ENCODE assay signal across 1 cellular context in the genomic region with DNA sequence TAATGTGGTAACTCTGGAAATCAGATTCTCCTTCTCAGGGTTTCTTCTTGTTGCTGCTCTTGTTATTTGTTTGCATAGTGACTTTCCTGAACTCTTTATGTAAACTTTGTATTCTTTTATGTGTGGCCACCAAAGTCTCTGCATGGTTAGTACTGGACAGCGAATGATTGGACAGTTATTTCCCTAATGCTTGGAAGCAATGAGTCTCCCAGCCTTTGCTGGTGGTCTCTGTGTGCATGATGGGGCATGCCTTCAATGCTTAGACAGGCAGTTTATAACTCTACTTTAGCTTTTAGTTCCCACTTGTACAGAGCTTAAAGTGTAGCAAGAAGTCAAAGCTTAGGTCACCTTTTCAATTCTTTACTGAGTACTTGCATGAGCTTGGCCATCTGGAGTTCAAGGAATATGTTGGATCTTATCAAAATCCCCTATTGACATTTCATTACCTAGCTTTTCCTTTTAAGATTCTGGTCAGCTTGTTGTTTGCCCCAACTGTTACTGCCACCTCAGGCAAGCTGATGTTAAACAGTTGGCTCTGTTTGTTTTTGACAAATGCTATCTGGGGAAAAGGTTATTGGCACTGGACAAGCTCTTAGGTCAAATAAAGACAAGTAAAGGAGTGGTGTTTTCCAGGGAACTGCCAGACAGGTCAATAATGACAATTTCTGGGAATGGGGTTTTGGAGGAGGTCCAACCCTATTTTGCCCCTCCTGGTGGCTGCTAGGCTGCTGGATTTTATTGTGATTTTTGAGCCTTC.
TF ChIP-seq lines count a peak whose summit lies in the region.

No MANE protein-coding gene starts in this region.

TF ChIP-seq in HepG2, 621 proteins besides CTCF, POLR2A, EP300 and RAD21 (continued from another document and continues in another):
- TF ChIP-seq, protein P1, sequence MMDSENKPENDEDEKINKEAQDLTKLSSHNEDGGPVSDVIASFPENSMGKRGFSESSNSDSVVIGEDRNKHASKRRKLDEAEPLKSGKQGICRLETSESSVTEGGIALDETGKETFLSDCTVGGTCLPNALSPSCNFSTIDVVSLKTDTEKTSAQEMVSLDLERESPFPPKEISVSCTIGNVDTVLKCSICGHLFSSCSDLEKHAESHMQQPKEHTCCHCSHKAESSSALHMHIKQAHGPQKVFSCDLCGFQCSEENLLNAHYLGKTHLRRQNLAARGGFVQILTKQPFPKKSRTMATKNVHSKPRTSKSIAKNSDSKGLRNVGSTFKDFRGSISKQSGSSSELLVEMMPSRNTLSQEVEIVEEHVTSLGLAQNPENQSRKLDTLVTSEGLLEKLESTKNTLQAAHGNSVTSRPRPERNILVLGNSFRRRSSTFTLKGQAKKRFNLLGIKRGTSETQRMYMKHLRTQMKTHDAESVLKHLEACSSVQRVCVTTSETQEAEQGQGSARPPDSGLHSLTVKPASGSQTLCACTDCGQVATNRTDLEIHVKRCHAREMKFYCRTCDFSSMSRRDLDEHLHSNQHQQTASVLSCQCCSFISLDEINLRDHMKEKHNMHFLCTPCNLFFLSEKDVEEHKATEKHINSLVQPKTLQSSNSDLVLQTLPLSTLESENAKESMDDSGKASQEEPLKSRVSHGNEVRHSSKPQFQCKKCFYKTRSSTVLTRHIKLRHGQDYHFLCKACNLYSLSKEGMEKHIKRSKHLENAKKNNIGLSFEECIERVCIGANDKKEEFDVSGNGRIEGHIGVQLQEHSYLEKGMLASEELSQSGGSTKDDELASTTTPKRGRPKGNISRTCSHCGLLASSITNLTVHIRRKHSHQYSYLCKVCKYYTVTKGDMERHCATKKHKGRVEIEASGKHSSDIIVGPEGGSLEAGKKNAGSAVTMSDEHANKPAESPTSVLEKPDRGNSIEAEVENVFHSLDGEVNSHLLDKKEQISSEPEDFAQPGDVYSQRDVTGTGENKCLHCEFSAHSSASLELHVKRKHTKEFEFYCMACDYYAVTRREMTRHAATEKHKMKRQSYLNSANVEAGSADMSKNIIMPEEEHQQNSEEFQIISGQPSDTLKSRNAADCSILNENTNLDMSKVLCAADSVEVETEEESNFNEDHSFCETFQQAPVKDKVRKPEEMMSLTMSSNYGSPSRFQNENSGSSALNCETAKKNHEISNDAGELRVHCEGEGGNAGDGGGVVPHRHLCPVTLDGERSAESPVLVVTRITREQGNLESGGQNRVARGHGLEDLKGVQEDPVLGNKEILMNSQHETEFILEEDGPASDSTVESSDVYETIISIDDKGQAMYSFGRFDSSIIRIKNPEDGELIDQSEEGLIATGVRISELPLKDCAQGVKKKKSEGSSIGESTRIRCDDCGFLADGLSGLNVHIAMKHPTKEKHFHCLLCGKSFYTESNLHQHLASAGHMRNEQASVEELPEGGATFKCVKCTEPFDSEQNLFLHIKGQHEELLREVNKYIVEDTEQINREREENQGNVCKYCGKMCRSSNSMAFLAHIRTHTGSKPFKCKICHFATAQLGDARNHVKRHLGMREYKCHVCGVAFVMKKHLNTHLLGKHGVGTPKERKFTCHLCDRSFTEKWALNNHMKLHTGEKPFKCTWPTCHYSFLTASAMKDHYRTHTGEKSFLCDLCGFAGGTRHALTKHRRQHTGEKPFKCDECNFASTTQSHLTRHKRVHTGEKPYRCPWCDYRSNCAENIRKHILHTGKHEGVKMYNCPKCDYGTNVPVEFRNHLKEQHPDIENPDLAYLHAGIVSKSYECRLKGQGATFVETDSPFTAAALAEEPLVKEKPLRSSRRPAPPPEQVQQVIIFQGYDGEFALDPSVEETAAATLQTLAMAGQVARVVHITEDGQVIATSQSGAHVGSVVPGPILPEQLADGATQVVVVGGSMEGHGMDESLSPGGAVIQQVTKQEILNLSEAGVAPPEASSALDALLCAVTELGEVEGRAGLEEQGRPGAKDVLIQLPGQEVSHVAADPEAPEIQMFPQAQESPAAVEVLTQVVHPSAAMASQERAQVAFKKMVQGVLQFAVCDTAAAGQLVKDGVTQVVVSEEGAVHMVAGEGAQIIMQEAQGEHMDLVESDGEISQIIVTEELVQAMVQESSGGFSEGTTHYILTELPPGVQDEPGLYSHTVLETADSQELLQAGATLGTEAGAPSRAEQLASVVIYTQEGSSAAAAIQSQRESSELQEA (CRISPR knock-in tag; IDR thresholded peaks at IDR 0.05; ENCODE audit: not compliant biosample characterization) = no peak
- TF ChIP-seq NCOA5 (CRISPR knock-in tag; IDR thresholded peaks at IDR 0.05) = no peak
- no peak for TF ChIP-seq RELA (CRISPR knock-in tag; IDR thresholded peaks at IDR 0.05)
- no peak for TF ChIP-seq ZFP36L1 (CRISPR knock-in tag; IDR thresholded peaks at IDR 0.05)
- peak; percentile 57 for TF ChIP-seq ZMYM4 (CRISPR knock-in tag; IDR thresholded peaks at IDR 0.05)
- 0 out of 2 replicates have a peak, but pooled peaks have one; percentile 43 for TF ChIP-seq NR2F2 (IDR thresholded peaks at IDR 0.05; ENCODE audit: borderline replicate concordance, low read depth)
- TF ChIP-seq, protein P2, sequence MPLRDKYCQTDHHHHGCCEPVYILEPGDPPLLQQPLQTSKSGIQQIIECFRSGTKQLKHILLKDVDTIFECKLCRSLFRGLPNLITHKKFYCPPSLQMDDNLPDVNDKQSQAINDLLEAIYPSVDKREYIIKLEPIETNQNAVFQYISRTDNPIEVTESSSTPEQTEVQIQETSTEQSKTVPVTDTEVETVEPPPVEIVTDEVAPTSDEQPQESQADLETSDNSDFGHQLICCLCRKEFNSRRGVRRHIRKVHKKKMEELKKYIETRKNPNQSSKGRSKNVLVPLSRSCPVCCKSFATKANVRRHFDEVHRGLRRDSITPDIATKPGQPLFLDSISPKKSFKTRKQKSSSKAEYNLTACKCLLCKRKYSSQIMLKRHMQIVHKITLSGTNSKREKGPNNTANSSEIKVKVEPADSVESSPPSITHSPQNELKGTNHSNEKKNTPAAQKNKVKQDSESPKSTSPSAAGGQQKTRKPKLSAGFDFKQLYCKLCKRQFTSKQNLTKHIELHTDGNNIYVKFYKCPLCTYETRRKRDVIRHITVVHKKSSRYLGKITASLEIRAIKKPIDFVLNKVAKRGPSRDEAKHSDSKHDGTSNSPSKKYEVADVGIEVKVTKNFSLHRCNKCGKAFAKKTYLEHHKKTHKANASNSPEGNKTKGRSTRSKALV (CRISPR knock-in tag; IDR thresholded peaks at IDR 0.05) = no peak
- TF ChIP-seq FOXJ3 (CRISPR knock-in tag; IDR thresholded peaks at IDR 0.05; ENCODE audit: borderline replicate concordance) = no peak
- no peak for TF ChIP-seq JDP2 (CRISPR knock-in tag; IDR thresholded peaks at IDR 0.05; ENCODE audit: borderline replicate concordance)
- no peak for TF ChIP-seq MIER3 (CRISPR knock-in tag; IDR thresholded peaks at IDR 0.05; ENCODE audit: borderline replicate concordance)
- TF ChIP-seq, protein P3, sequence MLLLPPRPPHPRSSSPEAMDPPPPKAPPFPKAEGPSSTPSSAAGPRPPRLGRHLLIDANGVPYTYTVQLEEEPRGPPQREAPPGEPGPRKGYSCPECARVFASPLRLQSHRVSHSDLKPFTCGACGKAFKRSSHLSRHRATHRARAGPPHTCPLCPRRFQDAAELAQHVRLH (CRISPR knock-in tag; IDR thresholded peaks at IDR 0.05; ENCODE audit: borderline replicate concordance, low read depth) = 0 out of 2 replicates have a peak, but pooled peaks have one; percentile 30
- no peak for TF ChIP-seq JUN (CRISPR knock-in tag; IDR thresholded peaks at IDR 0.05)
- TF ChIP-seq RFX5 (IDR thresholded peaks at IDR 0.05; ENCODE audit: low read depth, low read length) = no peak
- TF ChIP-seq ZNF570 (CRISPR knock-in tag; IDR thresholded peaks at IDR 0.05; ENCODE audit: borderline replicate concordance) = no peak
- TF ChIP-seq HHEX (CRISPR knock-in tag; IDR thresholded peaks at IDR 0.05) = peak; percentile 86
- TF ChIP-seq CHCHD3 (CRISPR knock-in tag; IDR thresholded peaks at IDR 0.05) = no peak
- TF ChIP-seq, protein P4, sequence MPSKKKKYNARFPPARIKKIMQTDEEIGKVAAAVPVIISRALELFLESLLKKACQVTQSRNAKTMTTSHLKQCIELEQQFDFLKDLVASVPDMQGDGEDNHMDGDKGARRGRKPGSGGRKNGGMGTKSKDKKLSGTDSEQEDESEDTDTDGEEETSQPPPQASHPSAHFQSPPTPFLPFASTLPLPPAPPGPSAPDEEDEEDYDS (CRISPR knock-in tag; IDR thresholded peaks at IDR 0.05) = no peak
- TF ChIP-seq ZNF225 (CRISPR knock-in tag; IDR thresholded peaks at IDR 0.05) = no peak
- no peak for TF ChIP-seq NFKBIZ (CRISPR knock-in tag; IDR thresholded peaks at IDR 0.05)
- TF ChIP-seq ZNF790 (CRISPR knock-in tag; IDR thresholded peaks at IDR 0.05; ENCODE audit: borderline replicate concordance) = no peak
- no peak for TF ChIP-seq RAD51 (IDR thresholded peaks at IDR 0.05; ENCODE audit: borderline replicate concordance)
- no peak for TF ChIP-seq NFYC (CRISPR knock-in tag; IDR thresholded peaks at IDR 0.05)
- TF ChIP-seq, protein P5, sequence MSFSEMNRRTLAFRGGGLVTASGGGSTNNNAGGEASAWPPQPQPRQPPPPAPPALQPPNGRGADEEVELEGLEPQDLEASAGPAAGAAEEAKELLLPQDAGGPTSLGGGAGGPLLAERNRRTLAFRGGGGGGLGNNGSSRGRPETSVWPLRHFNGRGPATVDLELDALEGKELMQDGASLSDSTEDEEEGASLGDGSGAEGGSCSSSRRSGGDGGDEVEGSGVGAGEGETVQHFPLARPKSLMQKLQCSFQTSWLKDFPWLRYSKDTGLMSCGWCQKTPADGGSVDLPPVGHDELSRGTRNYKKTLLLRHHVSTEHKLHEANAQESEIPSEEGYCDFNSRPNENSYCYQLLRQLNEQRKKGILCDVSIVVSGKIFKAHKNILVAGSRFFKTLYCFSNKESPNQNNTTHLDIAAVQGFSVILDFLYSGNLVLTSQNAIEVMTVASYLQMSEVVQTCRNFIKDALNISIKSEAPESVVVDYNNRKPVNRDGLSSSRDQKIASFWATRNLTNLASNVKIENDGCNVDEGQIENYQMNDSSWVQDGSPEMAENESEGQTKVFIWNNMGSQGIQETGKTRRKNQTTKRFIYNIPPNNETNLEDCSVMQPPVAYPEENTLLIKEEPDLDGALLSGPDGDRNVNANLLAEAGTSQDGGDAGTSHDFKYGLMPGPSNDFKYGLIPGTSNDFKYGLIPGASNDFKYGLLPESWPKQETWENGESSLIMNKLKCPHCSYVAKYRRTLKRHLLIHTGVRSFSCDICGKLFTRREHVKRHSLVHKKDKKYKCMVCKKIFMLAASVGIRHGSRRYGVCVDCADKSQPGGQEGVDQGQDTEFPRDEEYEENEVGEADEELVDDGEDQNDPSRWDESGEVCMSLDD (CRISPR knock-in tag; IDR thresholded peaks at IDR 0.05; ENCODE audit: borderline replicate concordance) = no peak
- TF ChIP-seq HMGA1 (CRISPR knock-in tag; conservative IDR thresholded peaks at IDR 0.05) = no peak
- no peak for TF ChIP-seq NFRKB (IDR thresholded peaks at IDR 0.05)
- TF ChIP-seq FOXA3 (CRISPR knock-in tag; IDR thresholded peaks at IDR 0.05) = peak; percentile 59
- TF ChIP-seq BRD4 (CRISPR knock-in tag; IDR thresholded peaks at IDR 0.05) = no peak
- TF ChIP-seq, protein P6, sequence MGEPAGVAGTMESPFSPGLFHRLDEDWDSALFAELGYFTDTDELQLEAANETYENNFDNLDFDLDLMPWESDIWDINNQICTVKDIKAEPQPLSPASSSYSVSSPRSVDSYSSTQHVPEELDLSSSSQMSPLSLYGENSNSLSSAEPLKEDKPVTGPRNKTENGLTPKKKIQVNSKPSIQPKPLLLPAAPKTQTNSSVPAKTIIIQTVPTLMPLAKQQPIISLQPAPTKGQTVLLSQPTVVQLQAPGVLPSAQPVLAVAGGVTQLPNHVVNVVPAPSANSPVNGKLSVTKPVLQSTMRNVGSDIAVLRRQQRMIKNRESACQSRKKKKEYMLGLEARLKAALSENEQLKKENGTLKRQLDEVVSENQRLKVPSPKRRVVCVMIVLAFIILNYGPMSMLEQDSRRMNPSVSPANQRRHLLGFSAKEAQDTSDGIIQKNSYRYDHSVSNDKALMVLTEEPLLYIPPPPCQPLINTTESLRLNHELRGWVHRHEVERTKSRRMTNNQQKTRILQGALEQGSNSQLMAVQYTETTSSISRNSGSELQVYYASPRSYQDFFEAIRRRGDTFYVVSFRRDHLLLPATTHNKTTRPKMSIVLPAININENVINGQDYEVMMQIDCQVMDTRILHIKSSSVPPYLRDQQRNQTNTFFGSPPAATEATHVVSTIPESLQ (CRISPR knock-in tag; conservative IDR thresholded peaks at IDR 0.05) = no peak
- no peak for TF ChIP-seq SOX6 (IDR thresholded peaks at IDR 0.05)
- peak; percentile 58 for TF ChIP-seq SOX6 (CRISPR knock-in tag; IDR thresholded peaks at IDR 0.05)
- TF ChIP-seq CHD2 (IDR thresholded peaks at IDR 0.05; ENCODE audit: low read depth, low read length) = no peak
- no peak for TF ChIP-seq ZNF205 (CRISPR knock-in tag; IDR thresholded peaks at IDR 0.05)
- TF ChIP-seq BHLHE40 (IDR thresholded peaks at IDR 0.05; ENCODE audit: low read length) = no peak
- TF ChIP-seq ZNF251 (CRISPR knock-in tag; IDR thresholded peaks at IDR 0.05) = no peak
- TF ChIP-seq, protein P7, sequence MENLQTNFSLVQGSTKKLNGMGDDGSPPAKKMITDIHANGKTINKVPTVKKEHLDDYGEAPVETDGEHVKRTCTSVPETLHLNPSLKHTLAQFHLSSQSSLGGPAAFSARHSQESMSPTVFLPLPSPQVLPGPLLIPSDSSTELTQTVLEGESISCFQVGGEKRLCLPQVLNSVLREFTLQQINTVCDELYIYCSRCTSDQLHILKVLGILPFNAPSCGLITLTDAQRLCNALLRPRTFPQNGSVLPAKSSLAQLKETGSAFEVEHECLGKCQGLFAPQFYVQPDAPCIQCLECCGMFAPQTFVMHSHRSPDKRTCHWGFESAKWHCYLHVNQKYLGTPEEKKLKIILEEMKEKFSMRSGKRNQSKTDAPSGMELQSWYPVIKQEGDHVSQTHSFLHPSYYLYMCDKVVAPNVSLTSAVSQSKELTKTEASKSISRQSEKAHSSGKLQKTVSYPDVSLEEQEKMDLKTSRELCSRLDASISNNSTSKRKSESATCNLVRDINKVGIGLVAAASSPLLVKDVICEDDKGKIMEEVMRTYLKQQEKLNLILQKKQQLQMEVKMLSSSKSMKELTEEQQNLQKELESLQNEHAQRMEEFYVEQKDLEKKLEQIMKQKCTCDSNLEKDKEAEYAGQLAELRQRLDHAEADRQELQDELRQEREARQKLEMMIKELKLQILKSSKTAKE (CRISPR knock-in tag; IDR thresholded peaks at IDR 0.05; ENCODE audit: borderline replicate concordance) = peak; percentile 72
- TF ChIP-seq, protein P8, sequence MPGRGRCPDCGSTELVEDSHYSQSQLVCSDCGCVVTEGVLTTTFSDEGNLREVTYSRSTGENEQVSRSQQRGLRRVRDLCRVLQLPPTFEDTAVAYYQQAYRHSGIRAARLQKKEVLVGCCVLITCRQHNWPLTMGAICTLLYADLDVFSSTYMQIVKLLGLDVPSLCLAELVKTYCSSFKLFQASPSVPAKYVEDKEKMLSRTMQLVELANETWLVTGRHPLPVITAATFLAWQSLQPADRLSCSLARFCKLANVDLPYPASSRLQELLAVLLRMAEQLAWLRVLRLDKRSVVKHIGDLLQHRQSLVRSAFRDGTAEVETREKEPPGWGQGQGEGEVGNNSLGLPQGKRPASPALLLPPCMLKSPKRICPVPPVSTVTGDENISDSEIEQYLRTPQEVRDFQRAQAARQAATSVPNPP (CRISPR knock-in tag; IDR thresholded peaks at IDR 0.05) = no peak
- TF ChIP-seq CEBPB (IDR thresholded peaks at IDR 0.05; ENCODE audit: borderline replicate concordance, low read depth, low read length) = no peak
- TF ChIP-seq GFI1 (CRISPR knock-in tag; IDR thresholded peaks at IDR 0.05; ENCODE audit: borderline replicate concordance) = no peak
- TF ChIP-seq, protein P9, sequence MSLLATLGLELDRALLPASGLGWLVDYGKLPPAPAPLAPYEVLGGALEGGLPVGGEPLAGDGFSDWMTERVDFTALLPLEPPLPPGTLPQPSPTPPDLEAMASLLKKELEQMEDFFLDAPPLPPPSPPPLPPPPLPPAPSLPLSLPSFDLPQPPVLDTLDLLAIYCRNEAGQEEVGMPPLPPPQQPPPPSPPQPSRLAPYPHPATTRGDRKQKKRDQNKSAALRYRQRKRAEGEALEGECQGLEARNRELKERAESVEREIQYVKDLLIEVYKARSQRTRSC (CRISPR knock-in tag; IDR thresholded peaks at IDR 0.05; ENCODE audit: low read depth) = no peak
- no peak for TF ChIP-seq KDM2A (CRISPR knock-in tag; IDR thresholded peaks at IDR 0.05; ENCODE audit: borderline replicate concordance, low read depth)
- TF ChIP-seq SKI (IDR thresholded peaks at IDR 0.05; ENCODE audit: partially characterized antibody) = peak; percentile 91
- no peak for TF ChIP-seq ZNF7 (CRISPR knock-in tag; IDR thresholded peaks at IDR 0.05)
